Comparison of ENCODE assay signal across 39 cellular contexts in genomic region chr10:80139290-80139689, GRCh38. TPM values are rescaled to one million over a fixed set of nuclear protein-coding genes. Genes with fewer than 3 reads are reported as not detected.
"Had no signal": no experiment of that assay in that cellular context is flagged by ENCODE, and none has a peak within 500 bp of the region (broad histone marks: within the 10 kb centered on the region; RNA-seq: fewer than 3 reads in every experiment).

No MANE protein-coding gene starts in this region.

- H3K4me3 Mint-ChIP-seq: activated CD4-positive, alpha-beta T cell treated with anti-CD3 and anti-CD28 coated beads, Interleukin-2, amount 10 ng/mL, durations not matched to agents 24 days and 14 days; activated CD8-positive, alpha-beta T cell treated with anti-CD3 and anti-CD28 coated beads for 36 hours; activated naive CD8-positive, alpha-beta T cell treated with anti-CD3 and anti-CD28 coated beads for 36 hours; activated T-cell treated with anti-CD3 and anti-CD28 coated beads, Interleukin-2, amount 50 U/mL, for 72 hours; activated T-helper 17 cell treated with anti-CD3 and anti-CD28 coated beads, Interleukin-2, amount 50 U/mL, for 72 hours had no signal

- ATAC-seq: activated CD8-positive, alpha-beta T cell treated with anti-CD3 and anti-CD28 coated beads for 36 hours; activated T-helper 17 cell treated with anti-CD3 and anti-CD28 coated beads, Interleukin-2, amount 50 U/mL, for 72 hours; Right ventricle myocardium inferior had no signal

- H3K4me3 ChIP-seq: PC-9 had no signal

- H3K27ac Mint-ChIP-seq: activated CD4-positive, alpha-beta T cell treated with anti-CD3 and anti-CD28 coated beads, Interleukin-2, amount 10 ng/mL, durations not matched to agents 24 days and 14 days; activated CD8-positive, alpha-beta T cell treated with anti-CD3 and anti-CD28 coated beads for 36 hours; activated naive CD8-positive, alpha-beta T cell treated with anti-CD3 and anti-CD28 coated beads for 36 hours; activated T-cell treated with anti-CD3 and anti-CD28 coated beads, Interleukin-2, amount 50 U/mL, for 72 hours; activated T-helper 17 cell treated with anti-CD3 and anti-CD28 coated beads, Interleukin-2, amount 50 U/mL, for 72 hours had no signal

- H2AFZ ChIP-seq: PC-9 had no signal

- H3K9ac ChIP-seq: KMS-11 had no signal

- H3K4me2 ChIP-seq: KMS-11, PC-9 had no signal

- H3K27ac ChIP-seq: brain microvascular endothelial cell, KMS-11, PC-9, RWPE1, WERI-Rb-1 had no signal

- DNase-seq: activated CD4-positive, alpha-beta T cell treated with anti-CD3 and anti-CD28 coated beads, Interleukin-2, amount 10 ng/mL, durations not matched to agents 24 days and 14 days; activated CD4-positive, alpha-beta T cell treated with anti-CD3 and anti-CD28 coated beads, Interleukin-2, amount 50 U/mL, for 4 hours; activated CD4-positive, CD25-positive, alpha-beta regulatory T cell; activated CD8-positive, alpha-beta T cell treated with anti-CD3 and anti-CD28 coated beads for 36 hours; activated effector memory CD4-positive, alpha-beta T cell treated with anti-CD3 and anti-CD28 coated beads, Interleukin-2, amount 50 U/mL, for 16 hours; activated naive CD4-positive, alpha-beta T cell; activated naive CD4-positive, alpha-beta T cell treated with anti-CD3 and anti-CD28 coated beads, Interleukin-2, amount 50 U/mL, for 16 hours; activated naive CD8-positive, alpha-beta T cell treated with anti-CD3 and anti-CD28 coated beads for 36 hours; activated T-cell treated with anti-CD3 and anti-CD28 coated beads, Interleukin-2, amount 50 U/mL, for 1 hour; activated T-cell treated with anti-CD3 and anti-CD28 coated beads, Interleukin-2, amount 50 U/mL, for 72 hours; amniotic stem cell; aorta; brain microvascular endothelial cell; MM.1S; MV-4-11; NCI-H1092; NCI-H1417; NCI-H146; NCI-H187; NCI-H2029 treated with DMSO at 0.1 percent for 48 hours; NCI-H2107; NCI-H2171; NCI-H510A; NCI-H526; NCI-H748 treated with DMSO at 0.1 percent for 48 hours; NK-92 treated with Interleukin-12 subunit alpha and Interleukin-12 subunit beta, amount 100 ng/mL, for 24 hours; PC-9; T1000; WERI-Rb-1 had no signal

- H3K36me3 ChIP-seq: brain microvascular endothelial cell, WERI-Rb-1 had no signal

- H3K27me3 ChIP-seq: brain microvascular endothelial cell had no signal

- FAIRE-seq: RCC 7860 had no signal

- H3K36me3 Mint-ChIP-seq: activated naive CD8-positive, alpha-beta T cell treated with anti-CD3 and anti-CD28 coated beads for 36 hours had no signal

- H3K9me3 Mint-ChIP-seq: activated CD4-positive, alpha-beta T cell treated with anti-CD3 and anti-CD28 coated beads, Interleukin-2, amount 10 ng/mL, durations not matched to agents 24 days and 14 days; activated CD8-positive, alpha-beta T cell treated with anti-CD3 and anti-CD28 coated beads for 36 hours; activated naive CD8-positive, alpha-beta T cell treated with anti-CD3 and anti-CD28 coated beads for 36 hours; activated T-cell treated with anti-CD3 and anti-CD28 coated beads, Interleukin-2, amount 50 U/mL, for 72 hours; activated T-helper 17 cell treated with anti-CD3 and anti-CD28 coated beads, Interleukin-2, amount 50 U/mL, for 72 hours had no signal

RNA-seq across cellular contexts. Expression of gene PLAC9, which starts 6.8 kb away (rescaled TPM):
- total RNA-seq: activated CD4-positive, alpha-beta T cell treated with anti-CD3 and anti-CD28 coated beads, Interleukin-2, amount 10 ng/mL, durations not matched to agents 24 days and 14 days; activated CD8-positive, alpha-beta memory T cell treated with anti-CD3 and anti-CD28 coated beads for 36 hours; activated CD8-positive, alpha-beta T cell treated with anti-CD3 and anti-CD28 coated beads for 36 hours; activated naive CD8-positive, alpha-beta T cell treated with anti-CD3 and anti-CD28 coated beads for 36 hours; activated T-cell treated with anti-CD3 and anti-CD28 coated beads, Interleukin-2, amount 50 U/mL, for 72 hours; activated T-helper 17 cell treated with anti-CD3 and anti-CD28 coated beads, Interleukin-2, amount 50 U/mL, for 72 hours; LHCN-M2; OCI-LY7; PC-9; T-helper 1 cell treated with Interleukin-12 subunit alpha and Interleukin-12 subunit beta and Interleukin-4 antibody, amounts not matched to agents 30 ng/mL and 1 ng/mL, for 36 hours; T-helper 2 cell treated with Interferon-gamma antibody and Interleukin-4, amounts not matched to agents 100 ng/mL and 5 ng/mL, for 36 hours had no signal
